ENCODE assay signal across 1 cellular context in the genomic region with DNA sequence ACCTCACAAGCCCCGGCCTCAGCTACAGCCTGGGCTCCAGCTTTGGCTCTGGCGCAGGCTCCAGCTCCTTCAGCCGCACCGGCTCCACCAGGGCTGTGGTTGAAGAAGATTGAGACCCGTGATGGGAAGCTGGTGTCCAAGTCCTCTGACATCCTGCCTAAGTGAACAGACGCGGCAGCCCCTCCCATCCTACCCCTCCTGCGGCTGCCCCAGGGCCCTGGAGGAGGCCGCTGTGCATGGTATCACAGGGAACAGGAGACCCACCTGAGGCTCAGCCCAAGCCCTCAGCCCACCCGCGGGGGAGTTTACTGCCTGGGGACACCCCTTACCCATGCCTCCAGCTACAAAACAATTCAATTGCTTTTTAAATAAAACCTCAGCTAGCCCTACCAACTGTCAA.
TF ChIP-seq lines count a peak whose summit lies in the region.

No MANE protein-coding gene starts in this region.

TF ChIP-seq in HepG2, 621 proteins besides CTCF, POLR2A, EP300 and RAD21:
- TF ChIP-seq, protein P1, sequence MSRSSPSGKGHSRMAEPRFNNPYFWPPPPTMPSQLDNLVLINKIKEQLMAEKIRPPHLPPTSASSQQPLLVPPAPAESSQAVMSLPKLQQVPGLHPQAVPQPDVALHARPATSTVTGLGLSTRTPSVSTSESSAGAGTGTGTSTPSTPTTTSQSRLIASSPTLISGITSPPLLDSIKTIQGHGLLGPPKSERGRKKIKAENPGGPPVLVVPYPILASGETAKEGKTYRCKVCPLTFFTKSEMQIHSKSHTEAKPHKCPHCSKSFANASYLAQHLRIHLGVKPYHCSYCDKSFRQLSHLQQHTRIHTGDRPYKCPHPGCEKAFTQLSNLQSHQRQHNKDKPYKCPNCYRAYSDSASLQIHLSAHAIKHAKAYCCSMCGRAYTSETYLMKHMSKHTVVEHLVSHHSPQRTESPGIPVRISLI (CRISPR knock-in tag; IDR thresholded peaks at IDR 0.05; ENCODE audit: borderline replicate concordance), result no peak
- TF ChIP-seq NCOA1 (CRISPR knock-in tag; IDR thresholded peaks at IDR 0.05), result no peak
- TF ChIP-seq ATAD3A (CRISPR knock-in tag; IDR thresholded peaks at IDR 0.05), result no peak
- TF ChIP-seq ZNF776 (CRISPR knock-in tag; IDR thresholded peaks at IDR 0.05), result no peak
- TF ChIP-seq, protein P2, sequence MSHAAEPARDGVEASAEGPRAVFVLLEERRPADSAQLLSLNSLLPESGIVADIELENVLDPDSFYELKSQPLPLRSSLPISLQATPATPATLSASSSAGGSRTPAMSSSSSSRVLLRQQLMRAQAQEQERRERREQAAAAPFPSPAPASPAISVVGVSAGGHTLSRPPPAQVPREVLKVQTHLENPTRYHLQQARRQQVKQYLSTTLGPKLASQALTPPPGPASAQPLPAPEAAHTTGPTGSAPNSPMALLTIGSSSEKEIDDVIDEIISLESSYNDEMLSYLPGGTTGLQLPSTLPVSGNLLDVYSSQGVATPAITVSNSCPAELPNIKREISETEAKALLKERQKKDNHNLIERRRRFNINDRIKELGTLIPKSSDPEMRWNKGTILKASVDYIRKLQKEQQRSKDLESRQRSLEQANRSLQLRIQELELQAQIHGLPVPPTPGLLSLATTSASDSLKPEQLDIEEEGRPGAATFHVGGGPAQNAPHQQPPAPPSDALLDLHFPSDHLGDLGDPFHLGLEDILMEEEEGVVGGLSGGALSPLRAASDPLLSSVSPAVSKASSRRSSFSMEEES (CRISPR knock-in tag; IDR thresholded peaks at IDR 0.05), result no peak
- no peak for TF ChIP-seq PRMT3 (CRISPR knock-in tag; IDR thresholded peaks at IDR 0.05; ENCODE audit: borderline replicate concordance, low read depth)
- no peak for TF ChIP-seq ONECUT2 (CRISPR knock-in tag; IDR thresholded peaks at IDR 0.05)
- no peak for TF ChIP-seq CBX2 (IDR thresholded peaks at IDR 0.05; ENCODE audit: low read depth, low read length)
- no peak for TF ChIP-seq CBX2 (CRISPR knock-in tag; IDR thresholded peaks at IDR 0.05; ENCODE audit: low read depth)
- TF ChIP-seq, protein P3, sequence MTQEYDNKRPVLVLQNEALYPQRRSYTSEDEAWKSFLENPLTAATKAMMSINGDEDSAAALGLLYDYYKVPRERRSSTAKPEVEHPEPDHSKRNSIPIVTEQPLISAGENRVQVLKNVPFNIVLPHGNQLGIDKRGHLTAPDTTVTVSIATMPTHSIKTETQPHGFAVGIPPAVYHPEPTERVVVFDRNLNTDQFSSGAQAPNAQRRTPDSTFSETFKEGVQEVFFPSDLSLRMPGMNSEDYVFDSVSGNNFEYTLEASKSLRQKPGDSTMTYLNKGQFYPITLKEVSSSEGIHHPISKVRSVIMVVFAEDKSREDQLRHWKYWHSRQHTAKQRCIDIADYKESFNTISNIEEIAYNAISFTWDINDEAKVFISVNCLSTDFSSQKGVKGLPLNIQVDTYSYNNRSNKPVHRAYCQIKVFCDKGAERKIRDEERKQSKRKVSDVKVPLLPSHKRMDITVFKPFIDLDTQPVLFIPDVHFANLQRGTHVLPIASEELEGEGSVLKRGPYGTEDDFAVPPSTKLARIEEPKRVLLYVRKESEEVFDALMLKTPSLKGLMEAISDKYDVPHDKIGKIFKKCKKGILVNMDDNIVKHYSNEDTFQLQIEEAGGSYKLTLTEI (CRISPR knock-in tag; conservative IDR thresholded peaks at IDR 0.05), result no peak
